15 cellular contexts compared by ENCODE assay signal in the genomic region with DNA sequence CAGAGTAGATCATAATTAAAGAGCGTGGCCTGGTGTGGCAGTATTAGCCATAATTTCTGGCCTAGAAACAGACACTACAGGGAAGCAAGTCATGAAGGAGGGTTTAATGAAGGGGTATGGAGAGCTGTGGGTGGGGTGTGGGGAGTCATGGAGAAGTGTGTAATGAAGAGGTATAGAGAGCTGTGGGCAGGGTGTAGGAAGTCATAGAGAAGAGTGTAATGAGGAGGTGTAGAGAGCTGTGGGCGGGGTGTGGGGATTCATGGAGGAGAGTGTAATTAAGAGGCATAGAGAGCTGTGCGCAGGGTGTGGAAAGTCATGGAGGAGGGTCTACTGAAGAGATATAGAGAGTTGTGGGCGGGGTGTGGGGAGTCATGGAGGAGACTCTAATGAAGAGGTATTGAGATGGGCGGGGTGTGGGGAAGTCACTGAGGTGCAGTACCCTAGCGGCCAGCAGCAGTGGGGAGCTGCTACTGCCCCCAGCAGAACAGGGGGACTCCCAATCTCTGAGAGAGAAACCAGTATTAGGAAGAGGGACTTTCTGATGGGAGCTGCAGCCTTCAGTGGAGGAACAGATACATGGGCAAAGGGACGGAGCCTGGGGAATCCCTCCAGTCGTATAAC.
DNase-seq lines count a peak whose midpoint lies in the region; ATAC-seq and TF ChIP-seq lines count a peak whose summit lies in the region.
"Had no signal": no experiment of that assay in that cellular context is flagged by ENCODE, and none has a peak within 500 bp of the region (broad histone marks: within the 10 kb centered on the region; RNA-seq: fewer than 3 reads in every experiment).

No MANE protein-coding gene starts in this region.

- peak in 2 of 3 experiments; percentile 4 to 35 for DNase-seq in NCI-H1417 (lab: John Stamatoyannopoulos, UW)
- DNase-seq in NCI-H1417 treated with DMSO at 0.1 percent for 48 hours (lab: John Stamatoyannopoulos, UW) = no peak
- peak; percentile 44 for DNase-seq in NCI-H69 (lab: John Stamatoyannopoulos, UW)
- DNase-seq in progenitor cell of endocrine pancreas (ENCODE audit: low spot score, unreplicated experiment) = no peak
- no peak for DNase-seq in T-cell
- no peak for DNase-seq in activated gamma-delta T cell treated with Interleukin-2 at 50 U/mL for 16 hours
- no peak for DNase-seq in NCI-H345 (lab: John Stamatoyannopoulos, UW)
- DNase-seq: CD8-positive, alpha-beta T cell; DMS 273 treated with DMSO at 0.1 percent for 48 hours; DMS53; DND-41; HCEC 1CT; HFFc6 had no signal

- H3K9me3 Mint-ChIP-seq in progenitor cell of endocrine pancreas (ENCODE audit: low read depth) = peaks cover 7% of the 10 kb centered on the region
- no peaks in the 10 kb centered on the region for H3K9me3 Mint-ChIP-seq in T-cell
- H3K9me3 Mint-ChIP-seq: CD8-positive, alpha-beta T cell had no signal

- POLR2A ChIA-PET in T-cell (lab: Charles Lee) = no interaction called here

- H3K36me3 Mint-ChIP-seq in progenitor cell of endocrine pancreas (ENCODE audit: insufficient read depth) (no peaks in the 10 kb centered on the region), T-cell (no peaks in the 10 kb centered on the region)
- H3K36me3 Mint-ChIP-seq: CD8-positive, alpha-beta T cell had no signal

- H3K4me1 Mint-ChIP-seq in progenitor cell of endocrine pancreas (ENCODE audit: low read depth) (no peaks in the 10 kb centered on the region), T-cell (no peaks in the 10 kb centered on the region)
- H3K4me1 Mint-ChIP-seq: B cell, GM23338 had no signal

- H3K27ac Mint-ChIP-seq in progenitor cell of endocrine pancreas (peak overlapping the region; percentile 54), T-cell (no peak overlapping the region)
- H3K27ac Mint-ChIP-seq: B cell; CD8-positive, alpha-beta T cell; GM23338; HFFc6 had no signal

- TF ChIP-seq CTCF in progenitor cell of endocrine pancreas (IDR thresholded peaks at IDR 0.05; ENCODE audit: unreplicated experiment) = no peak

- H3K27me3 Mint-ChIP-seq in progenitor cell of endocrine pancreas (peaks cover 5% of the 10 kb centered on the region), T-cell (no peaks in the 10 kb centered on the region)
- H3K27me3 Mint-ChIP-seq: B cell had no signal

- H3K4me3 Mint-ChIP-seq in progenitor cell of endocrine pancreas (ENCODE audit: low read depth) (no peak overlapping the region), T-cell (no peak overlapping the region)
- H3K4me3 Mint-ChIP-seq: B cell; CD8-positive, alpha-beta T cell; GM23338; HFFc6 had no signal

- no peak for ATAC-seq in T-cell (replicated peaks in 1 of 4)
- ATAC-seq: CD8-positive, alpha-beta T cell; GM23338 had no signal

- CTCF ChIA-PET in T-cell (lab: Charles Lee) = no interaction called here

Comparison
In these comparisons a context has a peak if more than half of its experiments do, and no peak if none do; other contexts are left out.
1. DNase-seq: peak in NCI-H1417 (2 of 3) and NCI-H69 (single experiment); none in NCI-H1417 treated with DMSO at 0.1 percent for 48 hours (single experiment), progenitor cell of endocrine pancreas (single experiment), T-cell (0 of 34), activated gamma-delta T cell treated with Interleukin-2 at 50 U/mL for 16 hours (single experiment) and NCI-H345 (single experiment).